Comparison of ENCODE assay signal across 10 cellular contexts in genomic region chr9:93953492-93954435, GRCh38. TPM values are rescaled to one million over a fixed set of nuclear protein-coding genes. Genes with fewer than 3 reads are reported as not detected.
A peak's percentile ranks its signal among the peaks of the same experiment; 100 is the strongest.
DNase-seq lines count a peak whose midpoint lies in the region; ATAC-seq, FAIRE-seq and TF ChIP-seq lines count a peak whose summit lies in the region.
"Had no signal": no experiment of that assay in that cellular context is flagged by ENCODE, and none has a peak within 500 bp of the region (broad histone marks: within the 10 kb centered on the region; RNA-seq: fewer than 3 reads in every experiment).

No MANE protein-coding gene starts in this region.

- peaks cover 0 to 3% (median 0%) of the 10 kb centered on the region in 8 donors for H3K9me3 Mint-ChIP-seq in CD4-positive, alpha-beta memory T cell
- peaks cover 17% of the 10 kb centered on the region for H3K9me3 Mint-ChIP-seq in nephron
- H3K9me3 Mint-ChIP-seq in CD14-positive monocyte = peaks cover 6 to 57% (median 44%) of the 10 kb centered on the region in 7 donors

- POLR2A ChIA-PET in CD4-positive, alpha-beta memory T cell (lab: Charles Lee; ENCODE audit: partially characterized antibody) = no interaction called here

- no peak for TF ChIP-seq CTCF in bronchial epithelial cell (IDR thresholded peaks at IDR 0.05; ENCODE audit: insufficient read depth, low read length, severe bottlenecking)
- no peak for TF ChIP-seq CTCF in nephron (IDR thresholded peaks at IDR 0.05; ENCODE audit: unreplicated experiment in 3 of 3)
- TF ChIP-seq CTCF in CD14-positive monocyte (IDR thresholded peaks at IDR 0.05) = no peak

- H3K4me3 ChIP-seq in CD4-positive, alpha-beta memory T cell (ENCODE audit: low read length in 2 of 2) = no peak overlapping the region
- H3K4me3 ChIP-seq in HUES6 (ENCODE audit: low read depth, low read length) = peak overlapping the region; percentile 40; the same call in 1 of the 2 replicates
- no peak overlapping the region for H3K4me3 ChIP-seq in bronchial epithelial cell (ENCODE audit: low read depth, low read length)

- DNase-seq in CD4-positive, alpha-beta memory T cell = no peak
- no peak for DNase-seq in bronchial epithelial cell (ENCODE audit: low read depth)
- no peak for DNase-seq in CD14-positive monocyte (ENCODE audit: low spot score)
- no peak for DNase-seq in Kasumi-1 (lab: John Stamatoyannopoulos, UW)
- no peak for DNase-seq in left colon
- no peak for DNase-seq in NK-92 (lab: John Stamatoyannopoulos, UW; ENCODE audit: unreplicated experiment)

- peaks cover 17 to 68% (median 39%) of the 10 kb centered on the region in 4 donors for H3K4me1 Mint-ChIP-seq in CD4-positive, alpha-beta memory T cell
- H3K4me1 Mint-ChIP-seq in nephron = peaks cover 32% of the 10 kb centered on the region
- H3K4me1 Mint-ChIP-seq in CD14-positive monocyte = peaks cover 47% of the 10 kb centered on the region

- ATAC-seq in left colon = no peak
- ATAC-seq: Right ventricle myocardium inferior had no signal

- H3K27ac Mint-ChIP-seq in CD4-positive, alpha-beta memory T cell = peak overlapping the region in 2 of 7 donors; percentile 10 to 17
- no peak overlapping the region for H3K27ac Mint-ChIP-seq in nephron
- no peak overlapping the region for H3K27ac Mint-ChIP-seq in CD14-positive monocyte

- H3K9ac ChIP-seq in HUES6 (ENCODE audit: low read length) = no peak overlapping the region

- peak overlapping the region; percentile 38 to 88 (median 68) for H3K4me3 Mint-ChIP-seq in CD4-positive, alpha-beta memory T cell
- H3K4me3 Mint-ChIP-seq in nephron = peak overlapping the region; percentile 75 to 81 (median 76)
- peak overlapping the region in 1 of 2 donors; percentile 90 for H3K4me3 Mint-ChIP-seq in CD14-positive monocyte

- intact Hi-C loops in CD4-positive, alpha-beta memory T cell (cut with micrococcal nuclease) = no loop called here
- intact Hi-C loops in CD14-positive monocyte (cut with micrococcal nuclease) (no loop called here), left colon (cut with DNase I, micrococcal nuclease) (no loop called here)

- H3K4me1 ChIP-seq in CD4-positive, alpha-beta memory T cell (ENCODE audit: insufficient read depth, low read length) = peaks cover 49% of the 10 kb centered on the region
- H3K4me1 ChIP-seq in HUES6 (ENCODE audit: control insufficient read depth, insufficient read depth, low read length) = peaks cover 51% of the 10 kb centered on the region

- no peak overlapping the region for H3K27ac ChIP-seq in CD4-positive, alpha-beta memory T cell (ENCODE audit: low read depth, low read length)
- H3K27ac ChIP-seq in HUES6 (ENCODE audit: low read depth, low read length) = no peak overlapping the region

- no peaks in the 10 kb centered on the region for H3K36me3 Mint-ChIP-seq in CD4-positive, alpha-beta memory T cell
- H3K36me3 Mint-ChIP-seq in nephron (ENCODE audit: low read depth) (peaks cover 7% of the 10 kb centered on the region), CD14-positive monocyte (peaks cover 21 to 26% of the 10 kb centered on the region in 2 donors)

- H3K36me3 ChIP-seq in CD4-positive, alpha-beta memory T cell (ENCODE audit: insufficient read depth, low read length) = no peaks in the 10 kb centered on the region
- H3K36me3 ChIP-seq in HUES6 (ENCODE audit: control insufficient read depth, insufficient read depth, low read length) (no peaks in the 10 kb centered on the region), bronchial epithelial cell (ENCODE audit: control insufficient read depth, insufficient read depth, low read length) (no peaks in the 10 kb centered on the region)

- CTCF ChIA-PET in CD4-positive, alpha-beta memory T cell (lab: Charles Lee; ENCODE audit: partially characterized antibody) = interaction anchor here (1.3 kb wide), 1 partner anchor 9 kb away, joined by 7 read pairs; no protein-coding TSS in a partner anchor

- no peaks in the 10 kb centered on the region for H3K9me3 ChIP-seq in CD4-positive, alpha-beta memory T cell (ENCODE audit: control insufficient read depth in 1 of 2, low read length in 2 of 2)
- no peaks in the 10 kb centered on the region for H3K9me3 ChIP-seq in HUES6 (ENCODE audit: control insufficient read depth, insufficient read depth, low read depth, low read length)

- peaks cover 63% of the 10 kb centered on the region for H3K27me3 ChIP-seq in CD4-positive, alpha-beta memory T cell (ENCODE audit: insufficient read depth, low read length)
- H3K27me3 ChIP-seq in HUES6 (ENCODE audit: control insufficient read depth, insufficient read depth, low read length) (peaks cover 97% of the 10 kb centered on the region), bronchial epithelial cell (ENCODE audit: control insufficient read depth, insufficient read depth, low read length) (peaks cover 80% of the 10 kb centered on the region)

- peaks cover 47 to 57% of the 10 kb centered on the region in 2 donors for H3K27me3 Mint-ChIP-seq in CD4-positive, alpha-beta memory T cell
- H3K27me3 Mint-ChIP-seq in nephron (ENCODE audit: low read depth) (peaks cover 94% of the 10 kb centered on the region), CD14-positive monocyte (ENCODE audit: low read depth in 3 of 3) (peaks cover 88 to 96% (median 91%) of the 10 kb centered on the region in 3 donors)

- FAIRE-seq in bronchial epithelial cell (lab: Jason Lieb, UNC) = peak; percentile 47

RNA-seq across cellular contexts. Expression of gene BARX1, which starts 1.4 kb away (rescaled TPM):
- total RNA-seq in CD4-positive, alpha-beta memory T cell = not detected
- polyA plus RNA-seq in CD4-positive, alpha-beta memory T cell = not detected
- total RNA-seq in bronchial epithelial cell = 0.13 TPM in 1 of 2 replicates, not detected in the other
- polyA plus RNA-seq in CD14-positive monocyte = not detected
- total RNA-seq in left colon = under 1 TPM in 1 of 2 donors, not detected in 1; 0.18 TPM
- total RNA-seq: myocyte, Right ventricle myocardium inferior had no signal
